Comparison of ENCODE assay signal across 18 cellular contexts in genomic region chr11:128608732-128609131, GRCh38. TPM values are rescaled to one million over a fixed set of nuclear protein-coding genes. Genes with fewer than 3 reads are reported as not detected.
DNase-seq lines count a peak whose midpoint lies in the region; ATAC-seq lines count a peak whose summit lies in the region.
"Had no signal": no experiment of that assay in that cellular context is flagged by ENCODE, and none has a peak within 500 bp of the region (broad histone marks: within the 10 kb centered on the region; RNA-seq: fewer than 3 reads in every experiment).

No MANE protein-coding gene starts in this region.

- H3K4me3 ChIP-seq in Jurkat, Clone E6-1 (ENCODE audit: low read length), result no peak overlapping the region
- H3K4me3 ChIP-seq: body of pancreas, tibial nerve had no signal

- no peaks in the 10 kb centered on the region for H3K27me3 Mint-ChIP-seq in activated T-cell treated with anti-CD3 and anti-CD28 coated beads, Interleukin-2, amount 50 U/mL, for 4 hours (ENCODE audit: low read depth)
- no peaks in the 10 kb centered on the region for H3K27me3 Mint-ChIP-seq in activated T-helper 17 cell treated with anti-CD3 and anti-CD28 coated beads, Interleukin-2, amount 50 U/mL, for 72 hours

- H3K27ac Mint-ChIP-seq in activated T-helper 17 cell treated with anti-CD3 and anti-CD28 coated beads, Interleukin-2, amount 50 U/mL, for 72 hours, result peak overlapping the region; percentile 84
- peak overlapping the region; percentile 77 for H3K27ac Mint-ChIP-seq in stimulated activated effector memory CD8-positive, alpha-beta T cell treated with anti-CD3 and anti-CD28 coated beads, Interleukin-12 subunit alpha, Interleukin-12 subunit beta, amount 100 ng/mL, for 72 hours

- peaks cover 59% of the 10 kb centered on the region for H3K4me1 Mint-ChIP-seq in activated T-cell treated with anti-CD3 and anti-CD28 coated beads, Interleukin-2, amount 50 U/mL, for 4 hours (ENCODE audit: low read depth)
- H3K4me1 Mint-ChIP-seq in activated T-helper 17 cell treated with anti-CD3 and anti-CD28 coated beads, Interleukin-2, amount 50 U/mL, for 72 hours, result peaks cover 24% of the 10 kb centered on the region
- H3K4me1 Mint-ChIP-seq in stimulated activated effector memory CD8-positive, alpha-beta T cell treated with anti-CD3 and anti-CD28 coated beads, Interleukin-12 subunit alpha, Interleukin-12 subunit beta, amount 100 ng/mL, for 72 hours, result peaks cover 33% of the 10 kb centered on the region

- H3K9me3 Mint-ChIP-seq in activated T-cell treated with anti-CD3 and anti-CD28 coated beads, Interleukin-2, amount 50 U/mL, for 4 hours, result no peaks in the 10 kb centered on the region
- H3K9me3 Mint-ChIP-seq in activated T-helper 17 cell treated with anti-CD3 and anti-CD28 coated beads, Interleukin-2, amount 50 U/mL, for 72 hours, result no peaks in the 10 kb centered on the region
- no peaks in the 10 kb centered on the region for H3K9me3 Mint-ChIP-seq in stimulated activated effector memory CD8-positive, alpha-beta T cell treated with anti-CD3 and anti-CD28 coated beads, Interleukin-12 subunit alpha, Interleukin-12 subunit beta, amount 100 ng/mL, for 72 hours
- H3K9me3 Mint-ChIP-seq: neural crest cell had no signal

- intact Hi-C loops in cardiac septum (cut with DNase I), result no loop called here

- peak overlapping the region; percentile 6 for H3K4me3 Mint-ChIP-seq in activated T-cell treated with anti-CD3 and anti-CD28 coated beads, Interleukin-2, amount 50 U/mL, for 4 hours
- H3K4me3 Mint-ChIP-seq in activated T-helper 17 cell treated with anti-CD3 and anti-CD28 coated beads, Interleukin-2, amount 50 U/mL, for 72 hours, result peak overlapping the region; percentile 35
- no peak overlapping the region for H3K4me3 Mint-ChIP-seq in stimulated activated effector memory CD8-positive, alpha-beta T cell treated with anti-CD3 and anti-CD28 coated beads, Interleukin-12 subunit alpha, Interleukin-12 subunit beta, amount 100 ng/mL, for 72 hours
- H3K4me3 Mint-ChIP-seq: neural crest cell had no signal

- no peaks in the 10 kb centered on the region for H3K36me3 Mint-ChIP-seq in activated T-cell treated with anti-CD3 and anti-CD28 coated beads, Interleukin-2, amount 50 U/mL, for 4 hours (ENCODE audit: insufficient read depth)
- H3K36me3 Mint-ChIP-seq in activated T-helper 17 cell treated with anti-CD3 and anti-CD28 coated beads, Interleukin-2, amount 50 U/mL, for 72 hours (ENCODE audit: low read depth), result no peaks in the 10 kb centered on the region
- peaks cover 6% of the 10 kb centered on the region for H3K36me3 Mint-ChIP-seq in stimulated activated effector memory CD8-positive, alpha-beta T cell treated with anti-CD3 and anti-CD28 coated beads, Interleukin-12 subunit alpha, Interleukin-12 subunit beta, amount 100 ng/mL, for 72 hours

- DNase-seq in activated T-cell treated with anti-CD3 and anti-CD28 coated beads, Interleukin-2, amount 50 U/mL, for 4 hours, result no peak
- DNase-seq in activated T-cell treated with anti-CD3 and anti-CD28 coated beads for 4 hours (no peak), cardiac septum (ENCODE audit: low spot score) (no peak), dermis blood vessel endothelial cell (no peak)
- DNase-seq in Jurkat, Clone E6-1 (ENCODE audit: low read depth, low spot score), result peak; percentile 67
- no peak for DNase-seq in stimulated activated effector memory CD8-positive, alpha-beta T cell treated with anti-CD3 and anti-CD28 coated beads, Interleukin-12 subunit alpha, Interleukin-12 subunit beta, amount 100 ng/mL, for 72 hours (ENCODE audit: low spot score in 2 of 2)
- DNase-seq: activated gamma-delta T cell treated with Interleukin-2 at 50 U/mL for 16 hours, body of pancreas, DMS79, IMR-90, left colon, NCI-H1694, NCI-H748 treated with DMSO at 0.1 percent for 48 hours, SHP77 had no signal

- no peak for ATAC-seq in activated T-cell treated with anti-CD3 and anti-CD28 coated beads, Interleukin-2, amount 50 U/mL, for 4 hours
- ATAC-seq in activated T-helper 17 cell treated with anti-CD3 and anti-CD28 coated beads, Interleukin-2, amount 50 U/mL, for 72 hours (replicated peaks), result no peak
- no peak for ATAC-seq in stimulated activated effector memory CD8-positive, alpha-beta T cell treated with anti-CD3 and anti-CD28 coated beads, Interleukin-12 subunit alpha, Interleukin-12 subunit beta, amount 100 ng/mL, for 72 hours
- no peak for ATAC-seq in HG02678 (IDR thresholded peaks at IDR 0.05; ENCODE audit: unreplicated experiment)
- ATAC-seq: body of pancreas, left colon had no signal

RNA-seq across cellular contexts. Expression of gene ETS1, which starts 21.4 kb away (rescaled TPM):
- total RNA-seq in activated T-cell treated with anti-CD3 and anti-CD28 coated beads, Interleukin-2, amount 50 U/mL, for 4 hours, result 100 to 1,000 TPM; 246 to 299 (median 258) TPM
- 114 TPM for polyA plus RNA-seq in Jurkat, Clone E6-1 (2012; ENCODE audit: insufficient read depth, insufficient read length)
- 100 to 1,000 TPM; 309 to 471 TPM for total RNA-seq in activated T-helper 17 cell treated with anti-CD3 and anti-CD28 coated beads, Interleukin-2, amount 50 U/mL, for 72 hours
- total RNA-seq in cardiac septum (54.2 TPM), dermis blood vessel endothelial cell (128 and 130 TPM in 2 replicates)
